23 cellular contexts compared by ENCODE assay signal in genomic region chr19:4178990-4179389, GRCh38. TPM values are rescaled to one million over a fixed set of nuclear protein-coding genes. Genes with fewer than 3 reads are reported as not detected.
"Had no signal": no experiment of that assay in that cellular context is flagged by ENCODE, and none has a peak within 500 bp of the region (broad histone marks: within the 10 kb centered on the region; RNA-seq: fewer than 3 reads in every experiment).

No MANE protein-coding gene starts in this region.

- H3K27me3 Mint-ChIP-seq: activated CD4-positive, alpha-beta memory T cell treated with anti-CD3 and anti-CD28 coated beads for 36 hours; activated naive CD8-positive, alpha-beta T cell treated with anti-CD3 and anti-CD28 coated beads for 36 hours; stimulated activated memory B cell treated with anti-CD40 and anti-IgM and Interleukin-4, amounts not matched to agents 10 μg/mL and 1 μg/mL and 100 μg/mL, for 72 hours had no signal

- ATAC-seq: foreskin keratinocyte; left lung; stimulated activated memory B cell treated with anti-CD40 and anti-IgM and Interleukin-4, amounts not matched to agents 10 μg/mL and 1 μg/mL and 100 μg/mL, for 72 hours had no signal

- H3K27ac Mint-ChIP-seq: activated CD4-positive, alpha-beta memory T cell treated with anti-CD3 and anti-CD28 coated beads for 36 hours; activated naive CD8-positive, alpha-beta T cell treated with anti-CD3 and anti-CD28 coated beads for 36 hours; endodermal cell; stimulated activated memory B cell treated with anti-CD40 and anti-IgM and Interleukin-4, amounts not matched to agents 10 μg/mL and 1 μg/mL and 100 μg/mL, for 72 hours had no signal

- H3K9me3 Mint-ChIP-seq: activated CD4-positive, alpha-beta memory T cell treated with anti-CD3 and anti-CD28 coated beads for 36 hours; activated naive CD8-positive, alpha-beta T cell treated with anti-CD3 and anti-CD28 coated beads for 36 hours; endodermal cell; stimulated activated memory B cell treated with anti-CD40 and anti-IgM and Interleukin-4, amounts not matched to agents 10 μg/mL and 1 μg/mL and 100 μg/mL, for 72 hours had no signal

- H3K4me3 Mint-ChIP-seq: activated CD4-positive, alpha-beta memory T cell treated with anti-CD3 and anti-CD28 coated beads for 36 hours; activated naive CD8-positive, alpha-beta T cell treated with anti-CD3 and anti-CD28 coated beads for 36 hours; endodermal cell; stimulated activated memory B cell treated with anti-CD40 and anti-IgM and Interleukin-4, amounts not matched to agents 10 μg/mL and 1 μg/mL and 100 μg/mL, for 72 hours had no signal

- DNase-seq: activated CD4-positive, alpha-beta memory T cell treated with anti-CD3 and anti-CD28 coated beads for 36 hours; activated effector memory CD4-positive, alpha-beta T cell treated with Interleukin-2 at 50 U/mL for 16 hours; activated naive CD8-positive, alpha-beta T cell treated with anti-CD3 and anti-CD28 coated beads for 36 hours; activated T-cell treated with anti-CD3 and anti-CD28 coated beads, Interleukin-2, amount 50 U/mL, for 1 hour; amniotic stem cell; endodermal cell; foreskin keratinocyte; hypothalamus; kidney; left lung; mammary epithelial cell; nucleus accumbens; sigmoid colon; SJCRH30; stimulated activated CD4-positive, alpha-beta T cell treated with anti-CD3 and anti-CD28 coated beads, Interleukin-4, amount 100 ng/mL, for 4 hours; thyroid gland had no signal

RNA-seq across cellular contexts. Expression of gene ANKRD24, which starts 3.5 kb away (rescaled TPM):
- total RNA-seq: epithelial cell of proximal tubule had no signal

RNA-seq across cellular contexts. Expression of gene CREB3L3, which starts 25.6 kb away (rescaled TPM):
- total RNA-seq: activated CD4-positive, alpha-beta memory T cell treated with anti-CD3 and anti-CD28 coated beads for 36 hours; activated naive CD8-positive, alpha-beta T cell treated with anti-CD3 and anti-CD28 coated beads for 36 hours; cardiac muscle cell; epithelial cell of proximal tubule; foreskin keratinocyte; kidney; left lung; mammary epithelial cell; renal cortical epithelial cell; SJCRH30; subcutaneous adipose tissue; thyroid gland; urinary bladder had no signal

RNA-seq across cellular contexts. Expression of gene EBI3, which starts 50.3 kb away (rescaled TPM):
- total RNA-seq: cardiac muscle cell, endodermal cell, fibroblast of lung, foreskin keratinocyte, mammary epithelial cell, SJCRH30 had no signal
